Comparison of ENCODE assay signal across 8 cellular contexts in the genomic region with DNA sequence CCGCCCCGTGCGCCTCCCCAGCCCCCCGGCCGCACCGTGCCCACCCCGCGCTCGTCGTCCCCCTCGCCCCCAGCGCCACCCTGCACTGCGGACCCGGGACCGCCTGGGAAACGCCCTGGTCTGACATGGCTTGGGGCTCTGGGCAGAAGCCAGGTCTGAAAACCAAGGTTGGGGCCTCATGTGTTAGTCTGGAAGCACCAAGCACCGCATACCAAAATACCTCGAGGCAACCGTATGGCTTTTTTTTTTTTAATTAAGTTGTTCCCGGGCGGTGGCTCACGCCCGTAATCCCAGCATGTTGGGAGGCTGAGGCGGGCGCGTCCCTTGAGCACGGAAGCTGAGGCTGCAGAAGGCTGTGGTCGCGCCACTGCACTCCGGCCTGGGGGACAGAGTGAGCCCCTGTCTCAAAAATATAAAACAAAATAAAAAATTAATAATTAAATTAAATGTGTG.
DNase-seq lines count a peak whose midpoint lies in the region; ATAC-seq and TF ChIP-seq lines count a peak whose summit lies in the region.

No MANE protein-coding gene starts in this region.

- TF ChIP-seq CTCF in HL-60 (IDR thresholded peaks at IDR 0.05; ENCODE audit: insufficient read depth, low read length) (no peak), psoas muscle (IDR thresholded peaks at IDR 0.05) (no peak)

- no peaks in the 10 kb centered on the region for H3K27me3 Mint-ChIP-seq in CD8-positive, alpha-beta memory T cell
- no peaks in the 10 kb centered on the region for H3K27me3 Mint-ChIP-seq in activated CD4-positive, alpha-beta memory T cell treated with anti-CD3 and anti-CD28 coated beads for 36 hours

- H3K27me3 ChIP-seq in CD8-positive, alpha-beta memory T cell (ENCODE audit: insufficient read depth, low read length, poor library complexity, severe bottlenecking) = no peaks in the 10 kb centered on the region
- H3K27me3 ChIP-seq in HL-60 (ENCODE audit: insufficient read depth, poor library complexity, severe bottlenecking) (no peaks in the 10 kb centered on the region), psoas muscle (ENCODE audit: insufficient read depth in 3 of 3, low read length in 2 of 3) (no peaks in the 10 kb centered on the region)

- H3K36me3 ChIP-seq in CD8-positive, alpha-beta memory T cell (ENCODE audit: insufficient read depth, low read length) = no peaks in the 10 kb centered on the region
- no peaks in the 10 kb centered on the region for H3K36me3 ChIP-seq in psoas muscle (ENCODE audit: insufficient read depth in 1 of 2, low read depth in 1 of 2)

- H3K4me1 Mint-ChIP-seq in CD8-positive, alpha-beta memory T cell = peaks cover 33 to 52% (median 51%) of the 10 kb centered on the region in 3 donors
- peaks cover 43% of the 10 kb centered on the region for H3K4me1 Mint-ChIP-seq in activated CD4-positive, alpha-beta memory T cell treated with anti-CD3 and anti-CD28 coated beads for 36 hours (ENCODE audit: low read depth)

- CTCF ChIA-PET in CD8-positive, alpha-beta memory T cell (lab: Charles Lee) = interaction anchor here (0.8 to 5.0 kb wide), 24 partner anchors 10 to 227 kb away, joined by 3 to 113 read pairs (median 8); a partner anchor contains a TSS
- CTCF ChIA-PET in activated CD4-positive, alpha-beta memory T cell treated with anti-CD3 and anti-CD28 coated beads for 36 hours (lab: Charles Lee) = interaction anchor here (0.6 to 5.3 kb wide), 19 partner anchors 11 to 209 kb away, joined by 3 to 79 read pairs (median 12); a partner anchor contains a TSS

- POLR2A ChIA-PET in CD8-positive, alpha-beta memory T cell (lab: Charles Lee) = interaction anchor here (1.0 to 6.4 kb wide), 11 partner anchors 11 to 113 kb away, joined by 3 to 289 read pairs (median 22); a partner anchor contains a TSS
- POLR2A ChIA-PET in activated CD4-positive, alpha-beta memory T cell treated with anti-CD3 and anti-CD28 coated beads for 36 hours (lab: Charles Lee) = interaction anchor here (1.1 to 7.1 kb wide), 17 partner anchors 12 to 136 kb away, joined by 3 to 295 read pairs (median 11); a partner anchor contains a TSS

- DNase-seq in CD8-positive, alpha-beta memory T cell = no peak
- DNase-seq in HL-60 (ENCODE audit: low read depth in 1 of 2, low spot score in 1 of 2) (peak in 1 of 2 experiments; percentile 51), Right ventricle myocardium inferior (ENCODE audit: missing footprints) (no peak), psoas muscle (peak; percentile 63 to 80), NCI-H2081 treated with DMSO at 0.1 percent for 48 hours (lab: John Stamatoyannopoulos, UW) (no peak), NCI-H2171 treated with DMSO at 0.1 percent for 48 hours (lab: John Stamatoyannopoulos, UW) (no peak)
- DNase-seq in activated CD4-positive, alpha-beta memory T cell treated with anti-CD3 and anti-CD28 coated beads for 36 hours = no peak

- peak overlapping the region; percentile 48 to 99 (median 98) for H3K27ac Mint-ChIP-seq in CD8-positive, alpha-beta memory T cell
- peak overlapping the region; percentile 99 for H3K27ac Mint-ChIP-seq in activated CD4-positive, alpha-beta memory T cell treated with anti-CD3 and anti-CD28 coated beads for 36 hours

- 5 to 9% (median 7%) methylated on average over 28 to 30 of the region's 30 CpGs for WGBS in psoas muscle, 3 donors

- no peaks in the 10 kb centered on the region for H3K9me3 Mint-ChIP-seq in CD8-positive, alpha-beta memory T cell
- H3K9me3 Mint-ChIP-seq in activated CD4-positive, alpha-beta memory T cell treated with anti-CD3 and anti-CD28 coated beads for 36 hours = no peaks in the 10 kb centered on the region

- peak overlapping the region; percentile 63 for H3K4me3 ChIP-seq in CD8-positive, alpha-beta memory T cell (ENCODE audit: low read length)
- H3K4me3 ChIP-seq in HL-60 (replicated peaks; ENCODE audit: insufficient read depth, low read length) = peak overlapping the region; percentile 38
- H3K4me3 ChIP-seq in psoas muscle = peak overlapping the region; percentile 67

- H3K36me3 Mint-ChIP-seq in CD8-positive, alpha-beta memory T cell = peaks cover 0 to 7% (median 4%) of the 10 kb centered on the region in 3 donors
- H3K36me3 Mint-ChIP-seq in activated CD4-positive, alpha-beta memory T cell treated with anti-CD3 and anti-CD28 coated beads for 36 hours = peaks cover 4% of the 10 kb centered on the region

- peak overlapping the region; percentile 78 to 93 (median 86) for H3K4me3 Mint-ChIP-seq in CD8-positive, alpha-beta memory T cell
- peak overlapping the region; percentile 95 for H3K4me3 Mint-ChIP-seq in activated CD4-positive, alpha-beta memory T cell treated with anti-CD3 and anti-CD28 coated beads for 36 hours

- H3K4me1 ChIP-seq in CD8-positive, alpha-beta memory T cell (ENCODE audit: insufficient read depth, low read length) = peaks cover 46% of the 10 kb centered on the region
- peaks cover 21% of the 10 kb centered on the region for H3K4me1 ChIP-seq in psoas muscle

- intact Hi-C loops in activated CD4-positive, alpha-beta memory T cell treated with anti-CD3 and anti-CD28 coated beads for 36 hours (cut with micrococcal nuclease) = loop anchor here (1.0 to 2.0 kb wide), 8 partner anchors 12 to 212 kb away; a partner anchor contains a TSS
- intact Hi-C loops in Right ventricle myocardium inferior (cut with DNase I) (loop anchor here (1.0 kb wide), 4 partner anchors 23 to 110 kb away; no protein-coding TSS in a partner anchor), psoas muscle (cut with DNase I) (loop anchor here (1.0 to 10.0 kb wide), 6 partner anchors 22 to 216 kb away; a partner anchor contains a TSS)

- ATAC-seq in GM19467 (IDR thresholded peaks at IDR 0.05; ENCODE audit: unreplicated experiment) (peak; percentile 4), Right ventricle myocardium inferior (peak; percentile 11), psoas muscle (peak; percentile 8 to 25 (median 20))

- peak overlapping the region; percentile 94 for H3K27ac ChIP-seq in CD8-positive, alpha-beta memory T cell (ENCODE audit: low read depth, low read length)
- H3K27ac ChIP-seq in HL-60 (replicated peaks) (peak overlapping the region; percentile 97), psoas muscle (peak overlapping the region; percentile 92)

- no peaks in the 10 kb centered on the region for H3K9me3 ChIP-seq in CD8-positive, alpha-beta memory T cell (ENCODE audit: low read length)
- H3K9me3 ChIP-seq in psoas muscle = no peaks in the 10 kb centered on the region

Comparison
In these comparisons a context has a peak if more than half of its experiments do, and no peak if none do; other contexts are left out.
1. DNase-seq: peak in psoas muscle (2 of 2); none in CD8-positive, alpha-beta memory T cell (0 of 5), activated CD4-positive, alpha-beta memory T cell treated with anti-CD3 and anti-CD28 coated beads for 36 hours (single experiment), Right ventricle myocardium inferior (single experiment), NCI-H2081 treated with DMSO at 0.1 percent for 48 hours (single experiment) and NCI-H2171 treated with DMSO at 0.1 percent for 48 hours (single experiment).
2. Peak in every context shown above with its lines, with median percentiles within 50 percentile points of each other: H3K27ac ChIP-seq, H3K4me3 ChIP-seq and ATAC-seq.